13 cellular contexts compared by ENCODE assay signal in the genomic region with DNA sequence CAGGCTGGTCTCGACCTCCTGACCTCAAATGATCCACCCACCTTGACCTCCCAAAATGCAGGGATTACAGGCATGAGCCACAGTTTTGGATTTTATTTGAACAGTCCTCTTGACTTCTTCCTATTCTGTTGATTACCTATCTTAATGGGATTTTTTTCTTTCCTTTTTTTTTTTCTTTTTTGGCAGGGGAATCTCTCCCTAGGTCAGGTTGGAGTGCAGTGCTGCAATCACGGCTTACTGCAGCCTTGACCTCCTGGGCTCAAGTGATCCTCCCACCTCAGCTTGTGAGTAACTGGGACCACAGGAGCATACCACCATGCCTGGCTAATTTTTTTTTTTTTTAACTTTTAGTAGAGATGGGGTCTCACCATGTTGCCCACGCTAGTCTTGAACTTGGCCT. TPM values are rescaled to one million over a fixed set of nuclear protein-coding genes. Genes with fewer than 3 reads are reported as not detected.
A peak's percentile ranks its signal among the peaks of the same experiment; 100 is the strongest.
DNase-seq lines count a peak whose midpoint lies in the region; ATAC-seq, FAIRE-seq and TF ChIP-seq lines count a peak whose summit lies in the region.
"Had no signal": no experiment of that assay in that cellular context is flagged by ENCODE, and none has a peak within 500 bp of the region (broad histone marks: within the 10 kb centered on the region; RNA-seq: fewer than 3 reads in every experiment).

No MANE protein-coding gene starts in this region.

- H3K4me1 ChIP-seq in HUES48 (ENCODE audit: control insufficient read depth, insufficient read depth, low read length): peaks cover 39% of the 10 kb centered on the region

- CTCF ChIA-PET in CD4-positive, alpha-beta T cell (lab: Charles Lee): interaction anchor here (3.8 kb wide), 1 partner anchor 22 kb away, joined by 35 read pairs; the partner anchor contains the start of gene MOB1A

- no peaks in the 10 kb centered on the region for H3K27me3 ChIP-seq in CD4-positive, alpha-beta T cell (ENCODE audit: control insufficient read depth, insufficient read depth, low read length)
- H3K27me3 ChIP-seq in HUES48 (ENCODE audit: control insufficient read depth, insufficient read depth, low read length): no peaks in the 10 kb centered on the region
- H3K27me3 ChIP-seq: sigmoid colon had no signal

- H3K9me3 ChIP-seq in CD4-positive, alpha-beta T cell (ENCODE audit: control insufficient read depth, low read length): no peaks in the 10 kb centered on the region
- H3K9me3 ChIP-seq in HUES48 (ENCODE audit: control insufficient read depth, insufficient read depth, low read length): no peaks in the 10 kb centered on the region
- H3K9me3 ChIP-seq: sigmoid colon had no signal

- no peak overlapping the region for H3K4me3 Mint-ChIP-seq in CD4-positive, alpha-beta T cell
- H3K4me3 Mint-ChIP-seq in activated naive CD8-positive, alpha-beta T cell treated with anti-CD3 and anti-CD28 coated beads, Interleukin-2, amount 50 U/mL, for 24 hours: peak overlapping the region; percentile 99
- H3K4me3 Mint-ChIP-seq in osteocyte (ENCODE audit: unreplicated experiment): peak overlapping the region; percentile 98

- peak overlapping the region; percentile 98 for H3K4me3 ChIP-seq in HUES48 (ENCODE audit: low read depth, low read length)
- H3K4me3 ChIP-seq: lung, sigmoid colon had no signal

- H3K27ac ChIP-seq in CD4-positive, alpha-beta T cell (ENCODE audit: low read depth, low read length): no peak overlapping the region
- H3K27ac ChIP-seq in HUES48 (ENCODE audit: low read depth, low read length): no peak overlapping the region

- intact Hi-C loops in CD4-positive, alpha-beta T cell (cut with DNase I, micrococcal nuclease): no loop called here

- FAIRE-seq in frontal cortex (lab: Jason Lieb, UNC): no peak
- FAIRE-seq: HTR-8/SVneo had no signal

- H3K36me3 ChIP-seq in HUES48 (ENCODE audit: control insufficient read depth, insufficient read depth, low read length): peaks cover 53% of the 10 kb centered on the region
- H3K36me3 ChIP-seq: sigmoid colon had no signal

- peak overlapping the region; percentile 33 for H3K27ac Mint-ChIP-seq in CD4-positive, alpha-beta T cell
- peak overlapping the region; percentile 100 for H3K27ac Mint-ChIP-seq in activated naive CD8-positive, alpha-beta T cell treated with anti-CD3 and anti-CD28 coated beads, Interleukin-2, amount 50 U/mL, for 24 hours
- H3K27ac Mint-ChIP-seq in osteocyte (ENCODE audit: unreplicated experiment): peak overlapping the region; percentile 82

- no peaks in the 10 kb centered on the region for H3K9me3 Mint-ChIP-seq in CD4-positive, alpha-beta T cell
- no peaks in the 10 kb centered on the region for H3K9me3 Mint-ChIP-seq in activated naive CD8-positive, alpha-beta T cell treated with anti-CD3 and anti-CD28 coated beads, Interleukin-2, amount 50 U/mL, for 24 hours
- no peaks in the 10 kb centered on the region for H3K9me3 Mint-ChIP-seq in osteocyte (ENCODE audit: unreplicated experiment)

- no peaks in the 10 kb centered on the region for H3K27me3 Mint-ChIP-seq in CD4-positive, alpha-beta T cell
- H3K27me3 Mint-ChIP-seq in activated naive CD8-positive, alpha-beta T cell treated with anti-CD3 and anti-CD28 coated beads, Interleukin-2, amount 50 U/mL, for 24 hours: no peaks in the 10 kb centered on the region
- H3K27me3 Mint-ChIP-seq in osteocyte (ENCODE audit: unreplicated experiment): no peaks in the 10 kb centered on the region

- H3K4me1 Mint-ChIP-seq in CD4-positive, alpha-beta T cell (ENCODE audit: low read depth): peaks cover 53% of the 10 kb centered on the region
- peaks cover 80% of the 10 kb centered on the region for H3K4me1 Mint-ChIP-seq in activated naive CD8-positive, alpha-beta T cell treated with anti-CD3 and anti-CD28 coated beads, Interleukin-2, amount 50 U/mL, for 24 hours
- peaks cover 65% of the 10 kb centered on the region for H3K4me1 Mint-ChIP-seq in osteocyte (ENCODE audit: unreplicated experiment)

- H3K9ac ChIP-seq in HUES48 (ENCODE audit: low read depth, low read length): no peak overlapping the region

- H3K36me3 Mint-ChIP-seq in CD4-positive, alpha-beta T cell (ENCODE audit: low read depth): peaks cover 13% of the 10 kb centered on the region
- H3K36me3 Mint-ChIP-seq in activated naive CD8-positive, alpha-beta T cell treated with anti-CD3 and anti-CD28 coated beads, Interleukin-2, amount 50 U/mL, for 24 hours (ENCODE audit: low read depth): peaks cover 66% of the 10 kb centered on the region
- peaks cover 20% of the 10 kb centered on the region for H3K36me3 Mint-ChIP-seq in osteocyte (ENCODE audit: unreplicated experiment)

- DNase-seq in CD4-positive, alpha-beta T cell: no peak
- no peak for DNase-seq in activated naive CD8-positive, alpha-beta T cell treated with anti-CD3 and anti-CD28 coated beads, Interleukin-2, amount 50 U/mL, for 24 hours
- DNase-seq in osteocyte (ENCODE audit: extremely low spot score, unreplicated experiment): peak; percentile 36
- DNase-seq in effector CD8-positive, alpha-beta T cell (lab: John Stamatoyannopoulos, UW): no peak
- DNase-seq in NCI-H128 (lab: John Stamatoyannopoulos, UW; ENCODE audit: unreplicated experiment): no peak
- DNase-seq in frontal cortex (ENCODE audit: low spot score in 2 of 2): no peak
- DNase-seq: GDM1; NCI-H524 treated with DMSO at 0.1 percent for 48 hours; sigmoid colon; stimulated activated naive CD4-positive, alpha-beta T cell had no signal

- ATAC-seq in CD4-positive, alpha-beta T cell (ENCODE audit: poor library complexity): no peak
- ATAC-seq in activated naive CD8-positive, alpha-beta T cell treated with anti-CD3 and anti-CD28 coated beads, Interleukin-2, amount 50 U/mL, for 24 hours: no peak

- TF ChIP-seq CTCF in CD4-positive, alpha-beta T cell (IDR thresholded peaks at IDR 0.05): no peak
- TF ChIP-seq CTCF in osteocyte (IDR thresholded peaks at IDR 0.05): no peak

- POLR2A ChIA-PET in CD4-positive, alpha-beta T cell (lab: Charles Lee): interaction anchor here (0.7 to 5.0 kb wide), 2 partner anchors 23 to 29 kb away, joined by 4 to 105 read pairs; partner anchors contain the start of gene MOB1A

RNA-seq across cellular contexts. Expression of gene MTHFD2, which starts 2.8 kb away (rescaled TPM):
- 10 to 100 TPM; 18.6 to 21.6 TPM for total RNA-seq in CD4-positive, alpha-beta T cell
- total RNA-seq in osteocyte (223 and 242 TPM in 2 replicates), frontal cortex (28.1 TPM)

RNA-seq across cellular contexts. Expression of gene MOB1A, which starts 22.5 kb away (rescaled TPM):
- 100 to 1,000 TPM; 150 to 159 TPM for total RNA-seq in CD4-positive, alpha-beta T cell
- total RNA-seq in osteocyte: 96.1 and 96.3 TPM in 2 replicates
- 51.8 TPM for total RNA-seq in frontal cortex

RNA-seq across cellular contexts. Expression of gene BOLA3, which starts 53.5 kb away (rescaled TPM):
- 10 to 100 TPM; 11.4 to 12.9 TPM for total RNA-seq in CD4-positive, alpha-beta T cell
- 22.4 and 23.1 TPM in 2 replicates for total RNA-seq in osteocyte
- total RNA-seq in frontal cortex: 29.8 TPM

Comparison
In these comparisons a context has a peak if more than half of its experiments do, and no peak if none do; other contexts are left out.
1. H3K27ac Mint-ChIP-seq: peak in every context shown above with its lines; median percentile 100 in activated naive CD8-positive, alpha-beta T cell treated with anti-CD3 and anti-CD28 coated beads, Interleukin-2, amount 50 U/mL, for 24 hours; 82 in osteocyte; 33 in CD4-positive, alpha-beta T cell.